In genomic region chr22:42649261-42650056, GRCh38 we compare ENCODE assay signal across 8 cellular contexts. TPM values are rescaled to one million over a fixed set of nuclear protein-coding genes. Genes with fewer than 3 reads are reported as not detected.
DNase-seq lines count a peak whose midpoint lies in the region; ATAC-seq and TF ChIP-seq lines count a peak whose summit lies in the region.

Gene CYB5R3 (minus strand): TSS chr22:42649392. CDS start chr22:42649315, 77 bp downstream.

- H3K9ac ChIP-seq in muscle layer of colon (ENCODE audit: low read length) = peak within 1 kb of the TSS; percentile 49

- H3K4me3 Mint-ChIP-seq in CD4-positive, CD25-positive, alpha-beta regulatory T cell = peak within 1 kb of the TSS; percentile 95 to 99 (median 99)
- H3K4me3 Mint-ChIP-seq in activated T-cell treated with anti-CD3 and anti-CD28 coated beads, Interleukin-2, amount 50 U/mL, for 4 hours = peak within 1 kb of the TSS; percentile 100

- H3K9me3 Mint-ChIP-seq in CD4-positive, CD25-positive, alpha-beta regulatory T cell = no peaks in the 10 kb centered on the region
- no peaks in the 10 kb centered on the region for H3K9me3 Mint-ChIP-seq in activated T-cell treated with anti-CD3 and anti-CD28 coated beads, Interleukin-2, amount 50 U/mL, for 4 hours

- H3K4me1 Mint-ChIP-seq in CD4-positive, CD25-positive, alpha-beta regulatory T cell = peaks cover 0 to 40% (median 8%) of the 10 kb centered on the region in 4 donors
- H3K4me1 Mint-ChIP-seq in activated T-cell treated with anti-CD3 and anti-CD28 coated beads, Interleukin-2, amount 50 U/mL, for 4 hours (ENCODE audit: low read depth) = peaks cover 40% of the 10 kb centered on the region

- H3K36me3 ChIP-seq in CD4-positive, CD25-positive, alpha-beta regulatory T cell (ENCODE audit: control insufficient read depth, insufficient read depth, low read length) = no peaks in the 10 kb centered on the region
- no peaks in the 10 kb centered on the region for H3K36me3 ChIP-seq in muscle layer of colon (ENCODE audit: insufficient read depth, low read length)

- no peaks in the 10 kb centered on the region for H3K36me3 Mint-ChIP-seq in CD4-positive, CD25-positive, alpha-beta regulatory T cell
- no peaks in the 10 kb centered on the region for H3K36me3 Mint-ChIP-seq in activated T-cell treated with anti-CD3 and anti-CD28 coated beads, Interleukin-2, amount 50 U/mL, for 4 hours (ENCODE audit: insufficient read depth)

- H3K27me3 Mint-ChIP-seq in CD4-positive, CD25-positive, alpha-beta regulatory T cell = peaks cover 11% of the 10 kb centered on the region
- H3K27me3 Mint-ChIP-seq in activated T-cell treated with anti-CD3 and anti-CD28 coated beads, Interleukin-2, amount 50 U/mL, for 4 hours (ENCODE audit: low read depth) = no peaks in the 10 kb centered on the region

- DNase-seq in CD4-positive, CD25-positive, alpha-beta regulatory T cell = peak; percentile 73 to 76 (median 73)
- DNase-seq in HT-29 (ENCODE audit: low spot score) = peak; percentile 66
- peak; percentile 70 for DNase-seq in activated T-cell treated with anti-CD3 and anti-CD28 coated beads, Interleukin-2, amount 50 U/mL, for 4 hours
- peak; percentile 52 for DNase-seq in stimulated activated CD8-positive, alpha-beta memory T cell treated with anti-CD3 and anti-CD28 coated beads, Interleukin-7, amount 100 ng/mL, for 1 hour (ENCODE audit: low read depth in 2 of 2)

- peak within 1 kb of the TSS; percentile 98 to 100 (median 99) for H3K27ac Mint-ChIP-seq in CD4-positive, CD25-positive, alpha-beta regulatory T cell

- peak; percentile 73 to 78 for ATAC-seq in CD4-positive, CD25-positive, alpha-beta regulatory T cell (ENCODE audit: low read depth in 2 of 2)
- ATAC-seq in GM19438 (IDR thresholded peaks at IDR 0.05; ENCODE audit: low read depth, unreplicated experiment) (peak; percentile 61), esophagus mucosa (peak; percentile 70)
- ATAC-seq in activated T-cell treated with anti-CD3 and anti-CD28 coated beads, Interleukin-2, amount 50 U/mL, for 4 hours = peak; percentile 77 to 86

- no peaks in the 10 kb centered on the region for H3K9me3 ChIP-seq in CD4-positive, CD25-positive, alpha-beta regulatory T cell (ENCODE audit: control insufficient read depth in 2 of 2, low read length in 2 of 2)
- H3K9me3 ChIP-seq in muscle layer of colon (ENCODE audit: low read length) = no peaks in the 10 kb centered on the region

- peaks cover 23% of the 10 kb centered on the region for H3K4me1 ChIP-seq in CD4-positive, CD25-positive, alpha-beta regulatory T cell (ENCODE audit: control insufficient read depth, insufficient read depth, low read length, poor library complexity, severe bottlenecking)
- H3K4me1 ChIP-seq in muscle layer of colon (ENCODE audit: insufficient read depth, low read length) = peaks cover 39% of the 10 kb centered on the region

- peak within 1 kb of the TSS; percentile 70 for H3K27ac ChIP-seq in CD4-positive, CD25-positive, alpha-beta regulatory T cell (ENCODE audit: insufficient read depth, low read length, poor library complexity, severe bottlenecking)
- peak within 1 kb of the TSS; percentile 95 for H3K27ac ChIP-seq in muscle layer of colon (ENCODE audit: low read depth, low read length)

- H3K27me3 ChIP-seq in CD4-positive, CD25-positive, alpha-beta regulatory T cell (ENCODE audit: control insufficient read depth, insufficient read depth, low read length) = no peaks in the 10 kb centered on the region
- H3K27me3 ChIP-seq in muscle layer of colon (ENCODE audit: control insufficient read depth in 1 of 2, insufficient read depth in 2 of 2, low read length in 2 of 2) = no peaks in the 10 kb centered on the region

- H3K4me3 ChIP-seq in CD4-positive, CD25-positive, alpha-beta regulatory T cell (ENCODE audit: low read depth, low read length) = peak within 1 kb of the TSS; percentile 77
- peak within 1 kb of the TSS; percentile 84 to 96 for H3K4me3 ChIP-seq in muscle layer of colon (ENCODE audit: low read depth in 1 of 2, low read length in 2 of 2)

TF ChIP-seq in PFSK-1, 5 proteins besides CTCF, POLR2A, EP300 and RAD21:
- TF ChIP-seq SIN3A (IDR thresholded peaks at IDR 0.05; ENCODE audit: borderline replicate concordance, insufficient read depth, low read length) (no peak), FOXP2 (optimal IDR thresholded peaks at IDR 0.05; ENCODE audit: borderline replicate concordance, extremely low read depth, extremely low read length, insufficient read depth) (peak; percentile 54), POLR2AphosphoS5 (IDR thresholded peaks at IDR 0.05; ENCODE audit: low read depth, low read length) (peak; percentile 59), TAF1 (IDR thresholded peaks at IDR 0.05; ENCODE audit: borderline replicate concordance, insufficient read depth, low read length) (no peak), REST (IDR thresholded peaks at IDR 0.05; ENCODE audit: insufficient read depth in 1 of 2, low read depth in 2 of 2, low read length in 2 of 2) (no peak)

RNA-seq across cellular contexts. Expression of gene CYB5R3, which starts in this region (rescaled TPM):
- 56.3 TPM for total RNA-seq in CD4-positive, CD25-positive, alpha-beta regulatory T cell
- 10 to 100 TPM; 46.6 to 56.3 (median 54.4) TPM for polyA plus RNA-seq in CD4-positive, CD25-positive, alpha-beta regulatory T cell
- 80.5 and 87.8 TPM in 2 replicates for total RNA-seq in HT-29 (2014; rRNA removed; shearing (Covaris generic))
- polyA plus RNA-seq in PFSK-1 (2012; ENCODE audit: insufficient read length, low read depth) = 160 TPM
- total RNA-seq in activated T-cell treated with anti-CD3 and anti-CD28 coated beads, Interleukin-2, amount 50 U/mL, for 4 hours = 10 to 100 TPM; 58.5 to 74.2 (median 73.8) TPM
- 101 TPM for total RNA-seq in esophagus mucosa

Comparison
In these comparisons a context has a peak if more than half of its experiments do, and no peak if none do; other contexts are left out.
1. Peak in every context shown above with its lines: DNase-seq, ATAC-seq, H3K4me3 ChIP-seq and H3K27ac ChIP-seq.